ENCODE assay signal across 34 cellular contexts in the genomic region with DNA sequence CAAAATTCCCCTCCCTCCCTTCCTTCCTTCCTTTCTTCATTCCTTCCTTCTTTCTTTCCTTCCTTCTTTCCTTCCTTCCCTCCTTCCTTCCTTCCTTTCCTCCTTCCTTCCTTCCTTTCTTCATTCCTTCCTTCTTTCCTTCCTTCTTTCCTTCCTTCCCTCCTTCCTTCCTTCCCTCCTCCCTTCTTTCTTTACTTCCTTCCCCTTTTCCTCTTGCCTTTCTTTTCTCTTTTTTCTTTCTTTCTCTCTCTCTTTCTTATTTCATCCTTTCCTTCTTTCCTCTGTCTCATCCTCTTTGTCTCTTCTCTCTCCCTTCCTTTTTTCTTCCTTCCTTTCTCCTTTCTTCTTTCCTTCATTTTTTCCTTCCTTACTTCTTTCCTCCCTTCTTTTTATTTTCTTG.
"Had no signal": no experiment of that assay in that cellular context is flagged by ENCODE, and none has a peak within 500 bp of the region (broad histone marks: within the 10 kb centered on the region; RNA-seq: fewer than 3 reads in every experiment).

No MANE protein-coding gene starts in this region.

- H3K4me1 Mint-ChIP-seq: activated CD4-positive, alpha-beta memory T cell treated with anti-CD3 and anti-CD28 coated beads, Interleukin-2, amount 10 ng/mL, durations not matched to agents 7 days and 5 days; activated CD4-positive, alpha-beta T cell treated with anti-CD3 and anti-CD28 coated beads for 36 hours; activated CD4-positive, alpha-beta T cell treated with anti-CD3 and anti-CD28 coated beads, Interleukin-2, amount 10 ng/mL, durations not matched to agents 7 days and 5 days; activated naive CD4-positive, alpha-beta T cell treated with anti-CD3 and anti-CD28 coated beads, Interleukin-2, amount 10 ng/mL, durations not matched to agents 7 days and 5 days; activated naive CD8-positive, alpha-beta T cell treated with anti-CD3 and anti-CD28 coated beads, Interleukin-2, amount 10 ng/mL, durations not matched to agents 7 days and 5 days; activated naive CD8-positive, alpha-beta T cell treated with anti-CD3 and anti-CD28 coated beads, Interleukin-2, amount 50 U/mL, for 24 hours; brain; central memory CD8-positive, alpha-beta T cell; WTC11 had no signal

- H3K27ac ChIP-seq: ascending aorta, cardiac muscle cell, WERI-Rb-1 had no signal

- H3K4me3 Mint-ChIP-seq: activated CD4-positive, alpha-beta memory T cell treated with anti-CD3 and anti-CD28 coated beads, Interleukin-2, amount 10 ng/mL, durations not matched to agents 7 days and 5 days; activated CD4-positive, alpha-beta T cell treated with anti-CD3 and anti-CD28 coated beads for 36 hours; activated CD4-positive, alpha-beta T cell treated with anti-CD3 and anti-CD28 coated beads, Interleukin-2, amount 10 ng/mL, durations not matched to agents 7 days and 5 days; activated CD8-positive, alpha-beta T cell treated with anti-CD3 and anti-CD28 coated beads, Interleukin-2, amount 10 ng/mL, durations not matched to agents 7 days and 5 days; activated naive CD4-positive, alpha-beta T cell treated with anti-CD3 and anti-CD28 coated beads, Interleukin-2, amount 10 ng/mL, durations not matched to agents 7 days and 5 days; activated naive CD8-positive, alpha-beta T cell; activated naive CD8-positive, alpha-beta T cell treated with anti-CD3 and anti-CD28 coated beads, Interleukin-2, amount 10 ng/mL, durations not matched to agents 7 days and 5 days; activated naive CD8-positive, alpha-beta T cell treated with anti-CD3 and anti-CD28 coated beads, Interleukin-2, amount 50 U/mL, for 24 hours; activated T-cell treated with anti-CD3 and anti-CD28 coated beads, Interleukin-2, amount 50 U/mL, for 24 hours; brain; central memory CD8-positive, alpha-beta T cell; T-helper 1 cell treated with Interleukin-12 subunit alpha and Interleukin-12 subunit beta and Interleukin-4 antibody, amounts not matched to agents 30 μg/mL and 1 μg/mL, for 36 hours; T-helper 2 cell treated with Interferon-gamma antibody and Interleukin-4, amounts not matched to agents 5 μg/mL and 100 μg/mL, for 36 hours; WTC11 had no signal

- H3K36me3 ChIP-seq: ascending aorta, cardiac muscle cell, WERI-Rb-1 had no signal

- H3K9me3 ChIP-seq: ascending aorta had no signal

- H3K27me3 Mint-ChIP-seq: activated CD4-positive, alpha-beta memory T cell treated with anti-CD3 and anti-CD28 coated beads, Interleukin-2, amount 10 ng/mL, durations not matched to agents 7 days and 5 days; activated CD4-positive, alpha-beta T cell treated with anti-CD3 and anti-CD28 coated beads for 36 hours; activated CD4-positive, alpha-beta T cell treated with anti-CD3 and anti-CD28 coated beads, Interleukin-2, amount 10 ng/mL, durations not matched to agents 7 days and 5 days; activated naive CD4-positive, alpha-beta T cell treated with anti-CD3 and anti-CD28 coated beads, Interleukin-2, amount 10 ng/mL, durations not matched to agents 7 days and 5 days; activated naive CD8-positive, alpha-beta T cell; activated naive CD8-positive, alpha-beta T cell treated with anti-CD3 and anti-CD28 coated beads, Interleukin-2, amount 10 ng/mL, durations not matched to agents 7 days and 5 days; activated naive CD8-positive, alpha-beta T cell treated with anti-CD3 and anti-CD28 coated beads, Interleukin-2, amount 50 U/mL, for 24 hours; activated T-cell treated with anti-CD3 and anti-CD28 coated beads, Interleukin-2, amount 50 U/mL, for 24 hours; brain; central memory CD8-positive, alpha-beta T cell had no signal

- H3K4me3 ChIP-seq: ascending aorta, cardiac muscle cell had no signal

- H3K36me3 Mint-ChIP-seq: activated naive CD4-positive, alpha-beta T cell treated with anti-CD3 and anti-CD28 coated beads, Interleukin-2, amount 10 ng/mL, durations not matched to agents 7 days and 5 days; activated naive CD8-positive, alpha-beta T cell; activated naive CD8-positive, alpha-beta T cell treated with anti-CD3 and anti-CD28 coated beads, Interleukin-2, amount 10 ng/mL, durations not matched to agents 7 days and 5 days; brain had no signal

- H3K27me3 ChIP-seq: ascending aorta, cardiac muscle cell had no signal

- H3K27ac Mint-ChIP-seq: activated CD4-positive, alpha-beta memory T cell treated with anti-CD3 and anti-CD28 coated beads, Interleukin-2, amount 10 ng/mL, durations not matched to agents 7 days and 5 days; activated CD4-positive, alpha-beta T cell treated with anti-CD3 and anti-CD28 coated beads for 36 hours; activated CD4-positive, alpha-beta T cell treated with anti-CD3 and anti-CD28 coated beads, Interleukin-2, amount 10 ng/mL, durations not matched to agents 7 days and 5 days; activated CD8-positive, alpha-beta T cell treated with anti-CD3 and anti-CD28 coated beads, Interleukin-2, amount 10 ng/mL, durations not matched to agents 7 days and 5 days; activated naive CD4-positive, alpha-beta T cell treated with anti-CD3 and anti-CD28 coated beads, Interleukin-2, amount 10 ng/mL, durations not matched to agents 7 days and 5 days; activated naive CD8-positive, alpha-beta T cell; activated naive CD8-positive, alpha-beta T cell treated with anti-CD3 and anti-CD28 coated beads, Interleukin-2, amount 10 ng/mL, durations not matched to agents 7 days and 5 days; activated naive CD8-positive, alpha-beta T cell treated with anti-CD3 and anti-CD28 coated beads, Interleukin-2, amount 50 U/mL, for 24 hours; activated T-cell treated with anti-CD3 and anti-CD28 coated beads, Interleukin-2, amount 50 U/mL, for 24 hours; activated T-helper 2 cell treated with anti-CD3 and anti-CD28 coated beads, Interferon-gamma antibody, Interleukin-2, Interleukin-4, amounts not matched to agents 10 μg/mL and 5 μg/mL and 100 μg/mL, durations not matched to agents 14 hours and 24 hours and 36 hours; brain; T-helper 1 cell treated with Interleukin-12 subunit alpha and Interleukin-12 subunit beta and Interleukin-4 antibody, amounts not matched to agents 30 μg/mL and 1 μg/mL, for 36 hours; T-helper 2 cell treated with Interferon-gamma antibody and Interleukin-4, amounts not matched to agents 5 μg/mL and 100 μg/mL, for 36 hours; WTC11 had no signal

- H3K4me1 ChIP-seq: ascending aorta had no signal

- DNase-seq: activated CD4-positive, alpha-beta memory T cell treated with anti-CD3 and anti-CD28 coated beads, Interleukin-2, amount 10 ng/mL, durations not matched to agents 7 days and 5 days; activated CD4-positive, alpha-beta T cell treated with anti-CD3 and anti-CD28 coated beads for 1 hour; activated CD4-positive, alpha-beta T cell treated with anti-CD3 and anti-CD28 coated beads for 36 hours; activated CD4-positive, alpha-beta T cell treated with anti-CD3 and anti-CD28 coated beads for 48 hours; activated CD4-positive, alpha-beta T cell treated with anti-CD3 and anti-CD28 coated beads, Interleukin-2, amount 10 ng/mL, durations not matched to agents 7 days and 5 days; activated CD4-positive, alpha-beta T cell treated with anti-CD3 and anti-CD28 coated beads, Interleukin-2, amount 50 U/mL, for 48 hours; activated CD4-positive, CD25-positive, alpha-beta regulatory T cell; activated CD8-positive, alpha-beta memory T cell treated with anti-CD3 and anti-CD28 coated beads, Interleukin-2, amount 50 U/mL, for 48 hours; activated CD8-positive, alpha-beta T cell treated with anti-CD3 and anti-CD28 coated beads, Interleukin-2, amount 10 ng/mL, durations not matched to agents 7 days and 5 days; activated effector memory CD4-positive, alpha-beta T cell treated with Interleukin-2 at 50 U/mL for 16 hours; activated gamma-delta T cell; activated naive CD4-positive, alpha-beta T cell treated with anti-CD3 and anti-CD28 coated beads, Interleukin-2, amount 10 ng/mL, durations not matched to agents 7 days and 5 days; activated naive CD4-positive, alpha-beta T cell treated with Interleukin-2 at 50 U/mL for 16 hours; activated naive CD8-positive, alpha-beta T cell treated with anti-CD3 and anti-CD28 coated beads, Interleukin-2, amount 10 ng/mL, durations not matched to agents 7 days and 5 days; activated naive CD8-positive, alpha-beta T cell treated with anti-CD3 and anti-CD28 coated beads, Interleukin-2, amount 50 U/mL, for 24 hours; activated T-cell treated with anti-CD3 and anti-CD28 coated beads, Interleukin-2, amount 50 U/mL, for 24 hours; activated T-cell treated with anti-CD3 and anti-CD28 coated beads, Interleukin-2, amount 50 U/mL, for 48 hours; amygdala; anterior cingulate cortex; caudate nucleus; cerebellar nuclear complex; T-helper 1 cell; T-helper 2 cell; T-helper 9 cell; WERI-Rb-1 had no signal
